Comparison of ENCODE assay signal across 24 cellular contexts in the genomic region with DNA sequence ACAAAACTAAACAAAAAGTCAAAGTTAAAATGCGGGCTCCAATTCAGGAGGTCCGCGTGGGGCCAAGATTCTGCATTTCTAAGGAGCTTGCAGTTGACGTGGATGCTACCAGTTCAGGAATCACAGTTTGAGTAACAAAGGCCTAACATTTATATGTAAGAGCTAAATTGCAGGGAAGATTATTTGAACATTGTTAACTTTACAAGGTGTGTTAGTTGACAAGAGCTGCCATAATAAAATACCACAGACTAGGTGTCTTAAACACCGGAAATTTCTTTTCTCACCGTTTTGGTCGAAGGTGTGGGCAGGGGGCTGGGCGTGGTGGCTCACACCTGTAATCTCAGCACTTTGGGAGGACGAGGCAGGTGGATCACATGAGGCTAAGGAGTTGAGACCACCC.
"Had no signal": no experiment of that assay in that cellular context is flagged by ENCODE, and none has a peak within 500 bp of the region (broad histone marks: within the 10 kb centered on the region; RNA-seq: fewer than 3 reads in every experiment).

No MANE protein-coding gene starts in this region.

- H3K4me1 ChIP-seq: colonic mucosa, esophagus muscularis mucosa, esophagus squamous epithelium, foreskin keratinocyte, gastrocnemius medialis, gastroesophageal sphincter had no signal

- H3K27ac ChIP-seq: colonic mucosa, coronary artery, dorsolateral prefrontal cortex, epithelial cell of prostate, esophagus muscularis mucosa, esophagus squamous epithelium, foreskin keratinocyte, gastrocnemius medialis, gastroesophageal sphincter, heart left ventricle, heart right ventricle had no signal

- H3K4me3 ChIP-seq: colonic mucosa, coronary artery, dorsolateral prefrontal cortex, esophagus muscularis mucosa, esophagus squamous epithelium, gastrocnemius medialis, gastroesophageal sphincter, heart left ventricle, heart right ventricle had no signal

- DNase-seq: colonic mucosa; cortex of kidney; dermis blood vessel endothelial cell; dorsolateral prefrontal cortex; effector CD4-positive, alpha-beta T cell; effector CD8-positive, alpha-beta T cell; effector memory CD4-positive, alpha-beta T cell; effector memory CD8-positive, alpha-beta T cell; endodermal cell; erythroblast; esophagus squamous epithelium; foreskin fibroblast; foreskin keratinocyte; foreskin melanocyte; gastrocnemius medialis; glutamatergic neuron; head of caudate nucleus; heart left ventricle; heart right ventricle had no signal

- H3K36me3 ChIP-seq: colonic mucosa, esophagus muscularis mucosa, esophagus squamous epithelium, gastrocnemius medialis, gastroesophageal sphincter, heart left ventricle, heart right ventricle had no signal

- ATAC-seq: effector memory CD8-positive, alpha-beta T cell; esophagus mucosa; foreskin keratinocyte; gastrocnemius medialis; gastroesophageal sphincter; heart left ventricle; heart right ventricle had no signal

- H3K27me3 ChIP-seq: colonic mucosa, dorsolateral prefrontal cortex, esophagus muscularis mucosa, esophagus squamous epithelium, foreskin keratinocyte, gastrocnemius medialis, heart left ventricle had no signal

- H3K9me3 ChIP-seq: colonic mucosa, esophagus muscularis mucosa, esophagus squamous epithelium, gastrocnemius medialis, gastroesophageal sphincter had no signal
